18 cellular contexts compared by ENCODE assay signal in genomic region chr1:86971778-86972177, GRCh38. TPM values are rescaled to one million over a fixed set of nuclear protein-coding genes. Genes with fewer than 3 reads are reported as not detected.
DNase-seq lines count a peak whose midpoint lies in the region; ATAC-seq and TF ChIP-seq lines count a peak whose summit lies in the region.
"Had no signal": no experiment of that assay in that cellular context is flagged by ENCODE, and none has a peak within 500 bp of the region (broad histone marks: within the 10 kb centered on the region; RNA-seq: fewer than 3 reads in every experiment).

No MANE protein-coding gene starts in this region.

- no peak for TF ChIP-seq CTCF in mammary epithelial cell (conservative IDR thresholded peaks at IDR 0.05 in 1 of 2, IDR thresholded peaks at IDR 0.05 in 1 of 2; ENCODE audit: extremely low read depth in 1 of 2, insufficient read depth in 1 of 2, low read depth in 1 of 2, low read length in 2 of 2)
- no peak for TF ChIP-seq CTCF in foreskin keratinocyte (conservative IDR thresholded peaks at IDR 0.05)
- TF ChIP-seq CTCF in omental fat pad (IDR thresholded peaks at IDR 0.05) = no peak

- H2AFZ ChIP-seq in ACC112 (ENCODE audit: low read length, unreplicated experiment) = no peak overlapping the region
- no peak overlapping the region for H2AFZ ChIP-seq in Karpas-422 (ENCODE audit: low read length)
- no peak overlapping the region for H2AFZ ChIP-seq in mammary epithelial cell (ENCODE audit: low read depth, low read length)
- H2AFZ ChIP-seq: GM23248 had no signal

- 4% methylated on average over 3 of the region's 3 CpGs for WGBS in mammary epithelial cell (ENCODE audit: low coverage, missing lambda C conversion rate)

- H3K36me3 ChIP-seq in ACC112 (ENCODE audit: insufficient read depth, low read length) (no peaks in the 10 kb centered on the region), Karpas-422 (ENCODE audit: insufficient read depth, low read length) (no peaks in the 10 kb centered on the region), mammary epithelial cell (ENCODE audit: insufficient read depth, low read length) (no peaks in the 10 kb centered on the region)
- H3K36me3 ChIP-seq: BE2C, MG63 had no signal

- CTCF ChIA-PET in mammary epithelial cell (lab: Charles Lee; ENCODE audit: low non-redundant PET) = no interaction called here

- H3K9ac ChIP-seq in Karpas-422 (ENCODE audit: low read length) (0 out of 2 replicates have a peak overlapping the region, but pooled peaks have one; percentile 21), mammary epithelial cell (ENCODE audit: insufficient read depth, low read length) (peak overlapping the region; percentile 13)
- H3K9ac ChIP-seq: GM23248 had no signal

- ATAC-seq in foreskin keratinocyte = peak; percentile 86
- no peak for ATAC-seq in HG02610 (IDR thresholded peaks at IDR 0.05; ENCODE audit: unreplicated experiment)
- no peak for ATAC-seq in omental fat pad (ENCODE audit: low FRiP score)
- ATAC-seq: HCT116, Right ventricle myocardium inferior had no signal

- H4K20me1 ChIP-seq in Karpas-422 (ENCODE audit: insufficient read depth, low read depth, low read length) = peaks cover 1% of the 10 kb centered on the region; the same call in 1 of the 2 replicates
- H4K20me1 ChIP-seq in mammary epithelial cell (ENCODE audit: insufficient read depth, low read length) = no peaks in the 10 kb centered on the region

- H3K4me3 ChIP-seq in ACC112 (ENCODE audit: low read depth, low read length) = peak overlapping the region; percentile 33; the same call in 1 of the 2 replicates
- H3K4me3 ChIP-seq in Karpas-422 (ENCODE audit: low read length) = peak overlapping the region; percentile 17
- H3K4me3 ChIP-seq in mammary epithelial cell (replicated peaks in 1 of 3; ENCODE audit: insufficient read depth in 1 of 3, low read depth in 2 of 3, low read length in 3 of 3) = peak overlapping the region; percentile 5 to 60 (median 44)
- H3K4me3 ChIP-seq: GM23248, MG63, SK-N-MC had no signal

- in situ Hi-C loops in mammary epithelial cell (cut with MboI; ENCODE audit: low sequenced_read_pairs in 2 of 2) (loop anchor here in 1 of 2 donors (25.0 kb wide), 1 partner anchor 134 kb away; no protein-coding TSS in a partner anchor), ACHN (cut with HindIII; ENCODE audit: low pct_ligation_motif_present, low pct_unique_long_range_greater_than_20kb, low sequenced_read_pairs) (no loop called here)

- intact Hi-C loops in mammary epithelial cell (cut with micrococcal nuclease) = no loop called here

- no TSS peak for BruUV-seq in mammary epithelial cell (replicated peaks; lab: Mats Ljungman, UMichigan)

- H3K4me1 ChIP-seq in ACC112 (ENCODE audit: control insufficient read depth, insufficient read depth, low read length, unreplicated experiment) (peaks cover 11% of the 10 kb centered on the region), Karpas-422 (ENCODE audit: low read length) (peaks cover 56% of the 10 kb centered on the region), mammary epithelial cell (ENCODE audit: insufficient read depth, low read length) (peaks cover 3% of the 10 kb centered on the region), foreskin keratinocyte (peaks cover 15% of the 10 kb centered on the region)
- H3K4me1 ChIP-seq: BE2C had no signal

- no peaks in the 10 kb centered on the region for H3K27me3 ChIP-seq in ACC112 (ENCODE audit: insufficient read depth, low read length)
- H3K27me3 ChIP-seq in Karpas-422 (ENCODE audit: low read length) = no peaks in the 10 kb centered on the region
- H3K27me3 ChIP-seq in mammary epithelial cell (ENCODE audit: insufficient read depth, low read length) = no peaks in the 10 kb centered on the region
- H3K27me3 ChIP-seq in foreskin keratinocyte = no peaks in the 10 kb centered on the region
- H3K27me3 ChIP-seq: BE2C, MG63 had no signal

- H3K9me3 ChIP-seq in Karpas-422 (ENCODE audit: low read length) = no peaks in the 10 kb centered on the region
- H3K9me3 ChIP-seq in mammary epithelial cell (replicated peaks; ENCODE audit: insufficient read depth, low read length) = no peaks in the 10 kb centered on the region
- H3K9me3 ChIP-seq: BE2C, MG63 had no signal

- no peaks in the 10 kb centered on the region for H3K9me2 ChIP-seq in Karpas-422 (replicated peaks; ENCODE audit: insufficient read depth, low read length)

- H3K4me2 ChIP-seq in Karpas-422 (ENCODE audit: low read depth, low read length, poor library complexity, severe bottlenecking) (peak overlapping the region; percentile 60), mammary epithelial cell (ENCODE audit: insufficient read depth, low read depth, low read length) (peak overlapping the region; percentile 72)

- DNase-seq in Karpas-422 = no peak
- DNase-seq in mammary epithelial cell = peak; percentile 44
- DNase-seq in foreskin keratinocyte = peak in 1 of 2 donors; percentile 41
- no peak for DNase-seq in ACHN
- no peak for DNase-seq in omental fat pad (ENCODE audit: low spot score)
- DNase-seq: BE2C; CD4-positive, alpha-beta T cell; DMS53; GM23248; KG1; MG63; NCI-H2081 treated with DMSO at 0.1 percent for 48 hours; NCI-H510A had no signal

- H3K79me2 ChIP-seq in ACC112 (ENCODE audit: control insufficient read depth, insufficient read depth, low read length, unreplicated experiment) = no peaks in the 10 kb centered on the region
- peaks cover 79% of the 10 kb centered on the region for H3K79me2 ChIP-seq in Karpas-422 (ENCODE audit: low read length)
- H3K79me2 ChIP-seq in mammary epithelial cell (ENCODE audit: insufficient read depth, low read length) = peaks cover 18% of the 10 kb centered on the region

- no peak overlapping the region for H3K27ac ChIP-seq in ACC112 (ENCODE audit: low read depth, low read length)
- peak overlapping the region; percentile 68 for H3K27ac ChIP-seq in Karpas-422 (ENCODE audit: low read length)
- H3K27ac ChIP-seq in mammary epithelial cell (ENCODE audit: insufficient read depth, low read depth, low read length) = peak overlapping the region; percentile 39
- no peak overlapping the region for H3K27ac ChIP-seq in foreskin keratinocyte
- H3K27ac ChIP-seq: GM23248, SK-N-MC had no signal

- dilution Hi-C loops in mammary epithelial cell (cut with HindIII; ENCODE audit: low sequenced_read_pairs) = no loop called here

RNA-seq across cellular contexts. Expression of gene HS2ST1, which starts 57.3 kb away (rescaled TPM):
- 9.6 and 18.7 TPM in 2 replicates for total RNA-seq in Karpas-422 (2014; rRNA removed; shearing (Covaris generic); ENCODE audit: low replicate concordance)
- total RNA-seq in mammary epithelial cell (10 to 100 TPM; 21.8 to 28.2 TPM), foreskin keratinocyte (14.5 and 15.1 TPM in 2 replicates), omental fat pad (10 to 100 TPM; 11.7 to 25.3 (median 16.9) TPM)
- polyA plus RNA-seq in mammary epithelial cell (6.9 TPM), foreskin keratinocyte (4.7 and 5.8 TPM in 2 replicates)
- polyA minus RNA-seq in mammary epithelial cell = 34.6 TPM

RNA-seq across cellular contexts. Expression of gene SELENOF, which starts 57.9 kb away (rescaled TPM):
- total RNA-seq in Karpas-422 (2014; rRNA removed; shearing (Covaris generic); ENCODE audit: low replicate concordance) = 118 and 197 TPM in 2 replicates
- total RNA-seq in mammary epithelial cell (100 to 1,000 TPM; 103 to 119 TPM), foreskin keratinocyte (115 and 117 TPM in 2 replicates), omental fat pad (100 to 1,000 TPM; 120 to 177 (median 138) TPM)
- polyA plus RNA-seq in mammary epithelial cell (83.0 TPM), foreskin keratinocyte (136 and 150 TPM in 2 replicates)
- 47.4 TPM for polyA minus RNA-seq in mammary epithelial cell

Comparison
In these comparisons a context has a peak if more than half of its experiments do, and no peak if none do; other contexts are left out.
1. H3K27ac ChIP-seq: peak in Karpas-422 (single experiment) and mammary epithelial cell (single experiment); none in ACC112 (single experiment) and foreskin keratinocyte (single experiment).
2. Peak in every context shown above with its lines, with median percentiles within 50 percentile points of each other: H3K4me3 ChIP-seq.